Comparison of ENCODE assay signal across 9 cellular contexts in genomic region chr2:55120634-55121359, GRCh38.
A peak's percentile ranks its signal among the peaks of the same experiment; 100 is the strongest.
DNase-seq lines count a peak whose midpoint lies in the region; ATAC-seq and TF ChIP-seq lines count a peak whose summit lies in the region.
"Had no signal": no experiment of that assay in that cellular context is flagged by ENCODE, and none has a peak within 500 bp of the region (broad histone marks: within the 10 kb centered on the region; RNA-seq: fewer than 3 reads in every experiment).

No MANE protein-coding gene starts in this region.

- H3K4me1 ChIP-seq in aorta (ENCODE audit: control insufficient read depth in 1 of 2, insufficient read depth in 2 of 2, low read length in 2 of 2) = peaks cover 0 to 6% of the 10 kb centered on the region in 2 donors

- H3K36me3 ChIP-seq in brain microvascular endothelial cell (replicated peaks) = no peaks in the 10 kb centered on the region
- no peaks in the 10 kb centered on the region for H3K36me3 ChIP-seq in aorta (ENCODE audit: control insufficient read depth in 1 of 2, insufficient read depth in 2 of 2, low read length in 1 of 2)

- H3K4me3 Mint-ChIP-seq in mesothelial cell of epicardium = no peak overlapping the region
- H3K4me3 Mint-ChIP-seq: activated CD4-positive, alpha-beta memory T cell treated with anti-CD3 and anti-CD28 coated beads for 36 hours had no signal

- peak overlapping the region; percentile 37 for H3K27ac Mint-ChIP-seq in mesothelial cell of epicardium
- H3K27ac Mint-ChIP-seq: activated CD4-positive, alpha-beta memory T cell treated with anti-CD3 and anti-CD28 coated beads for 36 hours had no signal

- intact Hi-C loops in Right ventricle myocardium inferior (cut with DNase I) (no loop called here), cardiac septum (cut with DNase I) (loop anchor here (2.0 kb wide), 1 partner anchor 70 kb away; the partner anchor contains the start of gene RTN4), aorta (cut with DNase I) (no loop called here)

- no peaks in the 10 kb centered on the region for H3K9me3 ChIP-seq in aorta (ENCODE audit: control insufficient read depth, low read length)

- TF ChIP-seq CTCF in brain microvascular endothelial cell (IDR thresholded peaks at IDR 0.05; ENCODE audit: low read depth, low read length, missing control alignments) (no peak), mesothelial cell of epicardium (IDR thresholded peaks at IDR 0.05; ENCODE audit: unreplicated experiment) (no peak)

- peaks cover 30% of the 10 kb centered on the region for H3K4me1 Mint-ChIP-seq in mesothelial cell of epicardium

- H3K27ac ChIP-seq in brain microvascular endothelial cell (peak overlapping the region; percentile 5), aorta (ENCODE audit: low read depth in 1 of 2, low read length in 2 of 2) (peak overlapping the region in 1 of 2 donors; percentile 26)

- H3K27me3 Mint-ChIP-seq in mesothelial cell of epicardium (ENCODE audit: low read depth) = no peaks in the 10 kb centered on the region
- H3K27me3 Mint-ChIP-seq: activated CD4-positive, alpha-beta memory T cell treated with anti-CD3 and anti-CD28 coated beads for 36 hours had no signal

- ATAC-seq in Right ventricle myocardium inferior (peak; percentile 89), aorta (ENCODE audit: low FRiP score) (peak; percentile 60), GM21360 (IDR thresholded peaks at IDR 0.05; ENCODE audit: unreplicated experiment) (no peak), HG03095 (IDR thresholded peaks at IDR 0.05; ENCODE audit: unreplicated experiment) (no peak)
- ATAC-seq in stimulated activated naive CD8-positive, alpha-beta T cell treated with anti-CD3 and anti-CD28 coated beads, Interleukin-15, Interleukin-2, amounts not matched to agents 100 U/mL and 50 U/mL, for 24 hours = no peak

- peaks cover 13% of the 10 kb centered on the region for H3K9me3 Mint-ChIP-seq in mesothelial cell of epicardium
- H3K9me3 Mint-ChIP-seq: activated CD4-positive, alpha-beta memory T cell treated with anti-CD3 and anti-CD28 coated beads for 36 hours had no signal

- no peak for DNase-seq in Right ventricle myocardium inferior (ENCODE audit: missing footprints)
- DNase-seq in cardiac septum (ENCODE audit: low spot score) = no peak
- DNase-seq in brain microvascular endothelial cell = peak; percentile 54
- peak in 1 of 2 experiments; percentile 60 for DNase-seq in mesothelial cell of epicardium (ENCODE audit: low spot score in 2 of 2, unreplicated experiment in 2 of 2)
- DNase-seq in aorta = peak; percentile 75 to 81
- DNase-seq in stimulated activated naive CD8-positive, alpha-beta T cell treated with anti-CD3 and anti-CD28 coated beads, Interleukin-15, Interleukin-2, amounts not matched to agents 100 U/mL and 50 U/mL, for 24 hours = no peak
- DNase-seq: activated CD4-positive, alpha-beta memory T cell treated with anti-CD3 and anti-CD28 coated beads for 36 hours had no signal

- peaks cover 4% of the 10 kb centered on the region for H3K36me3 Mint-ChIP-seq in mesothelial cell of epicardium
- H3K36me3 Mint-ChIP-seq: activated CD4-positive, alpha-beta memory T cell treated with anti-CD3 and anti-CD28 coated beads for 36 hours had no signal

- in situ Hi-C loops in brain microvascular endothelial cell (cut with HindIII; ENCODE audit: low pct_ligation_motif_present, low sequenced_read_pairs) = no loop called here

- H3K27me3 ChIP-seq in brain microvascular endothelial cell (replicated peaks) (no peaks in the 10 kb centered on the region), aorta (ENCODE audit: control insufficient read depth in 1 of 2, insufficient read depth in 2 of 2, low read length in 1 of 2) (no peaks in the 10 kb centered on the region)

- H3K4me3 ChIP-seq in brain microvascular endothelial cell (ENCODE audit: low read depth, low read length) (no peak overlapping the region), aorta (ENCODE audit: low read length in 2 of 2) (no peak overlapping the region)

- WGBS in aorta, 2 donors = 22 to 28% methylated on average over 8 of the region's 8 CpGs

Comparison
In these comparisons a context has a peak if more than half of its experiments do, and no peak if none do; other contexts are left out.
1. ATAC-seq: peak in Right ventricle myocardium inferior (single experiment) and aorta (single experiment); none in GM21360 (single experiment), stimulated activated naive CD8-positive, alpha-beta T cell treated with anti-CD3 and anti-CD28 coated beads, Interleukin-15, Interleukin-2, amounts not matched to agents 100 U/mL and 50 U/mL, for 24 hours (single experiment) and HG03095 (single experiment).
2. DNase-seq: peak in brain microvascular endothelial cell (single experiment) and aorta (2 of 2); none in Right ventricle myocardium inferior (single experiment), cardiac septum (single experiment) and stimulated activated naive CD8-positive, alpha-beta T cell treated with anti-CD3 and anti-CD28 coated beads, Interleukin-15, Interleukin-2, amounts not matched to agents 100 U/mL and 50 U/mL, for 24 hours (single experiment).